In the genomic region with DNA sequence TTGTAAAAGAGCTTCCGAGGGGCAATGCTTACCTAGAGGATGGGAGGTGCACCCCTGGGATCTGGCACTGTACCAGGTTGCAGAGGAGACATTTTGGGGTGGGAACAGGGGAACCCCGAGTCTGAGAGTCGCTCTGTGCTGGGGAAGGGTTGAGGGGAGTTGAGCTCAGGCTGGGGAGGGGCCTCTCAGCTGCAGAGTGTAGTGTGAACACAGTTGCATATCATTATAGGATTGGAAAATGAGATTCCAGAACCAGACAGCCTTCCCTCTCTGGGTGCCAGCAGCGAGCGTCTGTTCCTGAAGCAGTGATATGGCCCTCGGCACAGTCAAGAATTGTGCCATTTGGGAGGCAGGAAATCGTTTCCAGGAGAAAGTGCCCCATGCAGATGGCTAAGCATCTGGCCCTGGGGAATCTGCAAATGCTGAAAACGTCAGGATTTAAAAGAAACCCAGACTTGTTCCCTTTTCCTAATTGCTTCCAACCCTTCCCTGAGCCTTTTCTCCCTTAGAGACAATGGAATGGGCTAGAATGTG, we compare ENCODE assay signal across 26 cellular contexts.
A peak's percentile ranks its signal among the peaks of the same experiment; 100 is the strongest.
DNase-seq lines count a peak whose midpoint lies in the region; ATAC-seq, FAIRE-seq and TF ChIP-seq lines count a peak whose summit lies in the region.
"Had no signal": no experiment of that assay in that cellular context is flagged by ENCODE, and none has a peak within 500 bp of the region (broad histone marks: within the 10 kb centered on the region; RNA-seq: fewer than 3 reads in every experiment).

No MANE protein-coding gene starts in this region.

- H3K9ac ChIP-seq in kidney (ENCODE audit: low read length in 2 of 2), result no peak overlapping the region
- H3K9ac ChIP-seq: BLaER1 treated with 17β-estradiol and CSF1 and Interleukin-3, amounts not matched to agents 10 nM and 100 nM had no signal

- intact Hi-C loops in esophagus squamous epithelium (cut with DNase I) (loop anchor here (5.0 kb wide), 1 partner anchor 328 kb away; no protein-coding TSS in a partner anchor), kidney (cut with DNase I) (no loop called here), right lobe of liver (cut with DNase I) (loop anchor here in 1 of 2 donors (5.0 kb wide), 1 partner anchor 328 kb away; no protein-coding TSS in a partner anchor)

- H3K36me3 ChIP-seq in esophagus squamous epithelium (no peaks in the 10 kb centered on the region), kidney (ENCODE audit: control insufficient read depth in 1 of 2, insufficient read depth in 2 of 2, low read length in 2 of 2) (no peaks in the 10 kb centered on the region), right lobe of liver (no peaks in the 10 kb centered on the region)
- H3K36me3 ChIP-seq: BLaER1 treated with 17β-estradiol and CSF1 and Interleukin-3, amounts not matched to agents 10 nM and 100 nM; gastroesophageal sphincter; vagina had no signal

- no peaks in the 10 kb centered on the region for H3K9me3 ChIP-seq in esophagus squamous epithelium
- H3K9me3 ChIP-seq in kidney (ENCODE audit: control insufficient read depth in 1 of 2, low read length in 2 of 2), result no peaks in the 10 kb centered on the region
- no peaks in the 10 kb centered on the region for H3K9me3 ChIP-seq in right lobe of liver
- H3K9me3 ChIP-seq: BLaER1 treated with 17β-estradiol and CSF1 and Interleukin-3, amounts not matched to agents 10 nM and 100 nM; gastroesophageal sphincter; vagina had no signal

- FAIRE-seq in kidney (lab: Jason Lieb, UNC), result no peak
- FAIRE-seq: small intestine had no signal

- no peak for ATAC-seq in central memory CD8-positive, alpha-beta T cell (replicated peaks; ENCODE audit: extremely low read depth, poor library complexity, severe bottlenecking)
- no peak for ATAC-seq in HG02970 (IDR thresholded peaks at IDR 0.05; ENCODE audit: low FRiP score, unreplicated experiment)
- no peak for ATAC-seq in right lobe of liver
- ATAC-seq: activated naive CD8-positive, alpha-beta T cell treated with anti-CD3 and anti-CD28 coated beads, Interleukin-2, amount 50 U/mL, for 24 hours; activated T-cell treated with anti-CD3 and anti-CD28 coated beads, Interleukin-2, amount 50 U/mL, for 72 hours; gastroesophageal sphincter; left cardiac atrium; PC-3; stimulated activated naive CD8-positive, alpha-beta T cell treated with anti-CD3 and anti-CD28 coated beads, Interleukin-15, Interleukin-2, amounts not matched to agents 100 U/mL and 50 U/mL, for 24 hours had no signal

- no peaks in the 10 kb centered on the region for H3K9me3 Mint-ChIP-seq in central memory CD8-positive, alpha-beta T cell
- H3K9me3 Mint-ChIP-seq: activated CD4-positive, alpha-beta memory T cell treated with anti-CD3 and anti-CD28 coated beads for 36 hours; activated naive CD8-positive, alpha-beta T cell treated with anti-CD3 and anti-CD28 coated beads, Interleukin-2, amount 50 U/mL, for 24 hours; activated T-cell treated with anti-CD3 and anti-CD28 coated beads, Interleukin-2, amount 50 U/mL, for 72 hours; HFFc6; nephron had no signal

- no peaks in the 10 kb centered on the region for H3K36me3 Mint-ChIP-seq in central memory CD8-positive, alpha-beta T cell (ENCODE audit: insufficient read depth)
- H3K36me3 Mint-ChIP-seq: activated CD4-positive, alpha-beta memory T cell treated with anti-CD3 and anti-CD28 coated beads for 36 hours had no signal

- no peaks in the 10 kb centered on the region for H3K4me1 Mint-ChIP-seq in central memory CD8-positive, alpha-beta T cell
- H3K4me1 Mint-ChIP-seq: activated naive CD8-positive, alpha-beta T cell treated with anti-CD3 and anti-CD28 coated beads, Interleukin-2, amount 50 U/mL, for 24 hours; nephron had no signal

- peak overlapping the region; percentile 63 for H3K27ac Mint-ChIP-seq in central memory CD8-positive, alpha-beta T cell (ENCODE audit: low read depth)
- H3K27ac Mint-ChIP-seq: activated CD4-positive, alpha-beta memory T cell treated with anti-CD3 and anti-CD28 coated beads for 36 hours; activated naive CD8-positive, alpha-beta T cell treated with anti-CD3 and anti-CD28 coated beads, Interleukin-2, amount 50 U/mL, for 24 hours; activated T-cell treated with anti-CD3 and anti-CD28 coated beads, Interleukin-2, amount 50 U/mL, for 72 hours; HFFc6; nephron had no signal

- H3K27ac ChIP-seq in esophagus squamous epithelium, result no peak overlapping the region
- H3K27ac ChIP-seq in kidney (ENCODE audit: low read depth in 2 of 2, low read length in 2 of 2), result no peak overlapping the region
- H3K27ac ChIP-seq in right lobe of liver, result no peak overlapping the region
- H3K27ac ChIP-seq: BLaER1 treated with 17β-estradiol and CSF1 and Interleukin-3, amounts not matched to agents 10 nM and 100 nM; gastroesophageal sphincter; hepatocyte; vagina had no signal

- DNase-seq in NCI-H1694 (lab: John Stamatoyannopoulos, UW), result peak; percentile 80
- DNase-seq in central memory CD8-positive, alpha-beta T cell (ENCODE audit: low spot score in 2 of 2), result peak in 1 of 2 donors; percentile 6
- DNase-seq in mesenteric fat pad (ENCODE audit: low spot score), result peak; percentile 57
- no peak for DNase-seq in esophagus squamous epithelium (lab: John Stamatoyannopoulos, UW)
- no peak for DNase-seq in kidney
- no peak for DNase-seq in right lobe of liver
- DNase-seq: activated CD4-positive, alpha-beta memory T cell treated with anti-CD3 and anti-CD28 coated beads for 36 hours; activated CD4-positive, alpha-beta T cell treated with anti-CD3 and anti-CD28 coated beads for 1 hour; activated naive CD4-positive, alpha-beta T cell; activated naive CD8-positive, alpha-beta T cell treated with anti-CD3 and anti-CD28 coated beads, Interleukin-2, amount 50 U/mL, for 24 hours; activated T-cell treated with anti-CD3 and anti-CD28 coated beads, Interleukin-2, amount 50 U/mL, for 72 hours; central memory CD4-positive, alpha-beta T cell; HFFc6; left cardiac atrium; NCI-H146; NCI-H510A treated with DMSO at 0.1 percent for 48 hours; PC-3; retina; small intestine; stimulated activated naive CD8-positive, alpha-beta T cell treated with anti-CD3 and anti-CD28 coated beads, Interleukin-15, Interleukin-2, amounts not matched to agents 100 U/mL and 50 U/mL, for 24 hours had no signal

- H3K4me3 ChIP-seq in esophagus squamous epithelium, result no peak overlapping the region
- no peak overlapping the region for H3K4me3 ChIP-seq in kidney (ENCODE audit: low read length in 2 of 2)
- H3K4me3 ChIP-seq in right lobe of liver, result no peak overlapping the region
- H3K4me3 ChIP-seq: BLaER1 treated with 17β-estradiol and CSF1 and Interleukin-3, amounts not matched to agents 10 nM and 100 nM; gastroesophageal sphincter; hepatocyte; vagina had no signal

- no peak overlapping the region for H3K4me3 Mint-ChIP-seq in central memory CD8-positive, alpha-beta T cell
- H3K4me3 Mint-ChIP-seq: activated CD4-positive, alpha-beta memory T cell treated with anti-CD3 and anti-CD28 coated beads for 36 hours; activated naive CD8-positive, alpha-beta T cell treated with anti-CD3 and anti-CD28 coated beads, Interleukin-2, amount 50 U/mL, for 24 hours; activated T-cell treated with anti-CD3 and anti-CD28 coated beads, Interleukin-2, amount 50 U/mL, for 72 hours; HFFc6; nephron had no signal

- WGBS in esophagus squamous epithelium, 2 donors, result 57 to 66% methylated on average over 7 to 8 of the region's 8 CpGs
- 28% methylated on average over 5 of the region's 8 CpGs for WGBS in right lobe of liver (ENCODE audit: insufficient coverage, low coverage, low lambda C conversion rate, missing lambda C conversion rate)

- peaks cover 0 to 74% (median 0%) of the 10 kb centered on the region in 4 donors for H3K27me3 ChIP-seq in esophagus squamous epithelium
- H3K27me3 ChIP-seq in right lobe of liver, result no peaks in the 10 kb centered on the region
- H3K27me3 ChIP-seq: vagina had no signal

- TF ChIP-seq CTCF in esophagus squamous epithelium (IDR thresholded peaks at IDR 0.05) (no peak), kidney (IDR thresholded peaks at IDR 0.05; ENCODE audit: borderline replicate concordance, extremely low read depth, insufficient read depth) (no peak), right lobe of liver (IDR thresholded peaks at IDR 0.05) (no peak)

- no peaks in the 10 kb centered on the region for H3K4me1 ChIP-seq in esophagus squamous epithelium
- no peaks in the 10 kb centered on the region for H3K4me1 ChIP-seq in kidney (ENCODE audit: control insufficient read depth in 1 of 2, insufficient read depth in 1 of 2, low read depth in 1 of 2, low read length in 2 of 2)
- H3K4me1 ChIP-seq in right lobe of liver, result no peaks in the 10 kb centered on the region
- H3K4me1 ChIP-seq: gastroesophageal sphincter, vagina had no signal

- TF ChIP-seq POLR2A in esophagus squamous epithelium (IDR thresholded peaks at IDR 0.05) (no peak), right lobe of liver (IDR thresholded peaks at IDR 0.05) (no peak)

- H3K27me3 Mint-ChIP-seq in central memory CD8-positive, alpha-beta T cell, result peaks cover 46% of the 10 kb centered on the region

Comparison
In these comparisons a context has a peak if more than half of its experiments do, and no peak if none do; other contexts are left out.
1. DNase-seq: peak in NCI-H1694 (single experiment) and mesenteric fat pad (single experiment); none in esophagus squamous epithelium (single experiment), kidney (single experiment) and right lobe of liver (0 of 3).